Comparison of ENCODE assay signal across 1 cellular context in genomic region chr7:155619634-155620271, GRCh38.
TF ChIP-seq lines count a peak whose summit lies in the region.

No MANE protein-coding gene starts in this region.

TF ChIP-seq in HepG2, 621 proteins besides CTCF, POLR2A, EP300 and RAD21 (continued from another document and continues in another):
- TF ChIP-seq ZNF687 (CRISPR knock-in tag; IDR thresholded peaks at IDR 0.05) (no peak), ZNF496 (CRISPR knock-in tag; IDR thresholded peaks at IDR 0.05; ENCODE audit: insufficient replicate concordance) (no peak), HOXA5 (CRISPR knock-in tag; IDR thresholded peaks at IDR 0.05) (no peak), ISX (CRISPR knock-in tag; conservative IDR thresholded peaks at IDR 0.05) (no peak), HIVEP1 (CRISPR knock-in tag; IDR thresholded peaks at IDR 0.05) (no peak), ZNF597 (CRISPR knock-in tag; IDR thresholded peaks at IDR 0.05) (no peak), RELA (CRISPR knock-in tag; IDR thresholded peaks at IDR 0.05) (no peak), ZNF446 (CRISPR knock-in tag; IDR thresholded peaks at IDR 0.05) (no peak), ZBTB21 (CRISPR knock-in tag; IDR thresholded peaks at IDR 0.05) (no peak), SNAPC5 (CRISPR knock-in tag; IDR thresholded peaks at IDR 0.05; ENCODE audit: borderline replicate concordance) (no peak), ZBTB26 (CRISPR knock-in tag; IDR thresholded peaks at IDR 0.05; ENCODE audit: borderline replicate concordance) (no peak), PLSCR1 (CRISPR knock-in tag; IDR thresholded peaks at IDR 0.05; ENCODE audit: borderline replicate concordance) (no peak), ZNF274 (CRISPR knock-in tag; IDR thresholded peaks at IDR 0.05) (no peak), RARA (CRISPR knock-in tag; IDR thresholded peaks at IDR 0.05) (peak; percentile 67), KDM5B (CRISPR knock-in tag; IDR thresholded peaks at IDR 0.05; ENCODE audit: borderline replicate concordance) (no peak), ZNF773 (CRISPR knock-in tag; IDR thresholded peaks at IDR 0.05; ENCODE audit: borderline replicate concordance) (no peak), CREM (IDR thresholded peaks at IDR 0.05) (no peak; the same call in 1 of the 2 replicates), CREM (CRISPR knock-in tag; IDR thresholded peaks at IDR 0.05) (no peak), SALL2 (CRISPR knock-in tag; IDR thresholded peaks at IDR 0.05) (no peak), HNRNPK (IDR thresholded peaks at IDR 0.05; ENCODE audit: low read depth, low read length, poor library complexity, severe bottlenecking) (no peak), TCF12 (IDR thresholded peaks at IDR 0.05) (no peak), TCF12 (CRISPR knock-in tag; IDR thresholded peaks at IDR 0.05) (no peak), ZSCAN29 (CRISPR knock-in tag; conservative IDR thresholded peaks at IDR 0.05) (no peak), THAP7 (CRISPR knock-in tag; IDR thresholded peaks at IDR 0.05) (no peak), NR2F6 (IDR thresholded peaks at IDR 0.05) (no peak), NR2F6 (CRISPR knock-in tag; IDR thresholded peaks at IDR 0.05) (0 out of 2 replicates have a peak, but pooled peaks have one; percentile 47), TFE3 (CRISPR knock-in tag; IDR thresholded peaks at IDR 0.05) (no peak), ZNF280B (CRISPR knock-in tag; IDR thresholded peaks at IDR 0.05; ENCODE audit: borderline replicate concordance) (no peak), ZBTB49 (CRISPR knock-in tag; IDR thresholded peaks at IDR 0.05; ENCODE audit: borderline replicate concordance) (no peak), ZNF709 (CRISPR knock-in tag; IDR thresholded peaks at IDR 0.05) (no peak), ZNF816 (CRISPR knock-in tag; IDR thresholded peaks at IDR 0.05; ENCODE audit: borderline replicate concordance) (no peak), ZNF746 (CRISPR knock-in tag; IDR thresholded peaks at IDR 0.05) (no peak), TERF1 (CRISPR knock-in tag; IDR thresholded peaks at IDR 0.05) (no peak), FOXM1 (CRISPR knock-in tag; IDR thresholded peaks at IDR 0.05) (no peak), CEBPB (IDR thresholded peaks at IDR 0.05; ENCODE audit: borderline replicate concordance, low read depth, low read length) (0 out of 2 replicates have a peak, but pooled peaks have one; percentile 36), ATM (IDR thresholded peaks at IDR 0.05; ENCODE audit: borderline replicate concordance) (no peak), ZNF580 (CRISPR knock-in tag; IDR thresholded peaks at IDR 0.05; ENCODE audit: borderline replicate concordance, low read depth) (no peak), ARID5B (CRISPR knock-in tag; IDR thresholded peaks at IDR 0.05) (peak; percentile 60), NFRKB (IDR thresholded peaks at IDR 0.05) (no peak), BRD4 (CRISPR knock-in tag; IDR thresholded peaks at IDR 0.05) (peak; percentile 53; the same call in 1 of the 2 replicates)
